8 cellular contexts compared by ENCODE assay signal in the genomic region with DNA sequence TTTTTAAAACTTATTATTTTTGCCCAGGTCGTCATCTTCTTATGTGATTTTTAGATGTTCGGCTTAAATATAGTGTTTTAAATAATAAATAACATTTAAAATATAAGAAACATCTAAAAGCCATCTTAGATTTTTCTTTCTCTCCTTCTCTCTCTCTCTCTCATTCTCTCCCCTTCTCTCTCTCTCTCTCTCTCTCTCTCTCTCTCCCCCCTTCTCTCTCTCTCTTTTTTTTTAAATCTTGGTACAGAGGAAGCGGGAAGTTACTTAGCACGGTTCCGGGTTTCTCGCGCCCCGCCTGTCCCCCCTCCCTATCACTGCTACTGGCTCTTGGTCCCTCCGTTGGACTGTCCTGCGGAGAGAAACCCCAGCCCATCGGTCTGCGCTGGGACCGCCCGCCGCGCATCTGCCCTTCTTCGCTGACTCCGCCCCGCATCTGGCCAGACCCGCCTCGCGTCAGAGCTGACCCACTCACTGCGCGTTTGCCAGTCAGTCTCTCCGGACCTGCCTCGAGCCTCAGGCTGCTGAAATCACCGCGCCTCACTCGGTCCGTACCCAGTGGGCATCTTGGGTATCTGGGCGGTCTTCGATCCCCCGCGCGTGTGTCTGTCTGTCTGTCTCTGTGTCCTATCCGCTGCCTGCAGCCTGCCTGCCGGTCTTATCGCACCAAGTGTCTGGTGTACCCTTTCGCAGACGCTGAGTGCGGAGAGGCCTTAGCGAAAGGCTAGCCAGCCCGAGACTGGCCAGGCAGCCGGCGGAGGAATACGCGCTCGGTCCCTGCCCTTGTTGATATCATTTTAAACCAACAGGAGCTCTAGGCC. TPM values are rescaled to one million over a fixed set of nuclear protein-coding genes. Genes with fewer than 3 reads are reported as not detected.
DNase-seq lines count a peak whose midpoint lies in the region; ATAC-seq and TF ChIP-seq lines count a peak whose summit lies in the region.

PABPC5 (plus strand) TSS at position 489 of the 818 bp plus-strand sequence. CDS start 739 bp downstream, outside the sequence.

- H3K9me3 ChIP-seq in right atrium auricular region = no peaks in the 10 kb centered on the region

- peak within 1 kb of the TSS; percentile 60 for H3K4me3 ChIP-seq in GM23338
- H3K4me3 ChIP-seq in right atrium auricular region = peak within 1 kb of the TSS; percentile 39 to 40

- H3K9me2 ChIP-seq in GM23338 (ENCODE audit: insufficient read depth) = no peaks in the 10 kb centered on the region

- no peaks in the 10 kb centered on the region; the same call in 2 of the 3 replicates for H3K4me1 Mint-ChIP-seq in GM23338

- H3K79me2 ChIP-seq in GM23338 (replicated peaks; ENCODE audit: insufficient read depth) = no peaks in the 10 kb centered on the region

- peak within 1 kb of the TSS; percentile 79 for H3K4me2 ChIP-seq in GM23338

- H3K9me3 Mint-ChIP-seq in GM23338 = no peaks in the 10 kb centered on the region

- H3K27ac ChIP-seq in GM23338 (ENCODE audit: low read depth) (no peak within 1 kb of the TSS), right atrium auricular region (peak within 1 kb of the TSS; percentile 40 to 70)

- H2AFZ ChIP-seq in GM23338 = peak within 1 kb of the TSS; percentile 81

- H3K27me3 ChIP-seq in GM23338 (ENCODE audit: insufficient read depth) (no peaks in the 10 kb centered on the region), right atrium auricular region (no peaks in the 10 kb centered on the region)

- ATAC-seq in GM23338 (peak; percentile 94), GM21619 (IDR thresholded peaks at IDR 0.05; ENCODE audit: unreplicated experiment) (no peak), HG03354 (IDR thresholded peaks at IDR 0.05; ENCODE audit: poor library complexity, severe bottlenecking, unreplicated experiment) (no peak), HG02571 (IDR thresholded peaks at IDR 0.05; ENCODE audit: unreplicated experiment) (no peak)

- TF ChIP-seq CTCF in GM23338 (conservative IDR thresholded peaks at IDR 0.05; ENCODE audit: low read depth in 2 of 2) (no peak), right atrium auricular region (IDR thresholded peaks at IDR 0.05) (no peak)

- H3K36me3 ChIP-seq in GM23338 (ENCODE audit: insufficient read depth) (no peaks in the 10 kb centered on the region), right atrium auricular region (no peaks in the 10 kb centered on the region)

- no peaks in the 10 kb centered on the region for H3K4me1 ChIP-seq in GM23338 (ENCODE audit: insufficient read depth)
- no peaks in the 10 kb centered on the region for H3K4me1 ChIP-seq in right atrium auricular region

- no peaks in the 10 kb centered on the region for H4K20me1 ChIP-seq in GM23338 (replicated peaks; ENCODE audit: insufficient read depth)

- H3K36me3 Mint-ChIP-seq in GM23338 (ENCODE audit: low read depth) = no peaks in the 10 kb centered on the region

- no peaks in the 10 kb centered on the region for H3F3A ChIP-seq in GM23338 (replicated peaks; ENCODE audit: low read depth)

- intact Hi-C loops in posterior cingulate gyrus (cut with DNase I) = no loop called here

- peak; percentile 76 for DNase-seq in GM23338 (ENCODE audit: low spot score)
- DNase-seq in amygdala (lab: John Stamatoyannopoulos, UW) = peak; percentile 2 to 82 (median 58)
- peak; percentile 82 for DNase-seq in right atrium auricular region (ENCODE audit: low spot score)
- DNase-seq in posterior cingulate gyrus = peak; percentile 67 to 96 (median 74)
- no peak for DNase-seq in LoVo (ENCODE audit: low spot score)

- H3K4me3 Mint-ChIP-seq in GM23338 = peak within 1 kb of the TSS; percentile 81

- no peaks in the 10 kb centered on the region for H3K27me3 Mint-ChIP-seq in GM23338 (ENCODE audit: insufficient read depth, low read depth, poor library complexity)

- peak within 1 kb of the TSS; percentile 71; the same call in 1 of the 2 replicates for H3K27ac Mint-ChIP-seq in GM23338

TF ChIP-seq in GM23338, 12 proteins besides CTCF, POLR2A, EP300 and RAD21:
- TF ChIP-seq, protein P1, sequence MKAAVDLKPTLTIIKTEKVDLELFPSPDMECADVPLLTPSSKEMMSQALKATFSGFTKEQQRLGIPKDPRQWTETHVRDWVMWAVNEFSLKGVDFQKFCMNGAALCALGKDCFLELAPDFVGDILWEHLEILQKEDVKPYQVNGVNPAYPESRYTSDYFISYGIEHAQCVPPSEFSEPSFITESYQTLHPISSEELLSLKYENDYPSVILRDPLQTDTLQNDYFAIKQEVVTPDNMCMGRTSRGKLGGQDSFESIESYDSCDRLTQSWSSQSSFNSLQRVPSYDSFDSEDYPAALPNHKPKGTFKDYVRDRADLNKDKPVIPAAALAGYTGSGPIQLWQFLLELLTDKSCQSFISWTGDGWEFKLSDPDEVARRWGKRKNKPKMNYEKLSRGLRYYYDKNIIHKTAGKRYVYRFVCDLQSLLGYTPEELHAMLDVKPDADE (IDR thresholded peaks at IDR 0.05) = no peak
- TF ChIP-seq POLR2AphosphoS5 (IDR thresholded peaks at IDR 0.05; ENCODE audit: low read depth) (peak; percentile 68), JUNB (IDR thresholded peaks at IDR 0.05; ENCODE audit: unreplicated experiment) (no peak), STAT1 (IDR thresholded peaks at IDR 0.05; ENCODE audit: unreplicated experiment) (no peak), CREB1 (CRISPR knock-in tag; IDR thresholded peaks at IDR 0.05; ENCODE audit: low read depth) (no peak), ZNF114 (CRISPR knock-in tag; IDR thresholded peaks at IDR 0.05) (no peak)

RNA-seq across cellular contexts. Expression of gene PABPC5, which starts in this region (rescaled TPM):
- 3.0 and 3.1 TPM in 2 replicates for total RNA-seq in GM23338 (2014; rRNA removed; shearing (Covaris generic))
- polyA plus RNA-seq in GM23338 (2016; fragmentation: Nextera tagmentation; extraction: Ambion mirVana) = 1.8 and 2.8 TPM in 2 replicates
- 1 to 10 TPM; 1.6 to 2.8 TPM for total RNA-seq in right atrium auricular region
